Comparison of ENCODE assay signal across 1 cellular context in genomic region chr19:38859611-38860204, GRCh38.
TF ChIP-seq lines count a peak whose summit lies in the region.
"Not testable (repeated sequence)": the region's sequence is repeated elsewhere in the genome, so short reads cannot be mapped to it uniquely, and the experiment has no call there.

No MANE protein-coding gene starts in this region.

TF ChIP-seq in K562, 482 proteins besides CTCF, POLR2A, EP300 and RAD21:
- TF ChIP-seq C11orf30 (IDR thresholded peaks at IDR 0.05; ENCODE audit: low read depth) (peak; percentile 61), TFE3 (CRISPR knock-in tag; IDR thresholded peaks at IDR 0.05) (peak; percentile 96), RAD51 (IDR thresholded peaks at IDR 0.05; ENCODE audit: borderline replicate concordance, low read depth) (peak; percentile 96), SMARCA4 (IDR thresholded peaks at IDR 0.05) (peak; percentile 14; the same call in 1 of the 2 replicates), MAX (CRISPR knock-in tag; IDR thresholded peaks at IDR 0.05) (0 out of 2 replicates have a peak, but pooled peaks have one; percentile 23), NR2C2 (tag; IDR thresholded peaks at IDR 0.05) (0 out of 2 replicates have a peak, but pooled peaks have one; percentile 19), CBFA2T2 (conservative IDR thresholded peaks at IDR 0.05) (peak; percentile 81), DPF2 (IDR thresholded peaks at IDR 0.05) (0 out of 2 replicates have a peak, but pooled peaks have one; percentile 25), MAFF (IDR thresholded peaks at IDR 0.05; ENCODE audit: low read length) (0 out of 2 replicates have a peak, but pooled peaks have one; percentile 28), USF2 (CRISPR knock-in tag; IDR thresholded peaks at IDR 0.05) (peak; percentile 51), ZFX (CRISPR knock-in tag; IDR thresholded peaks at IDR 0.05) (peak; percentile 42; the same call in 1 of the 2 replicates), VEZF1 (CRISPR knock-in tag; IDR thresholded peaks at IDR 0.05) (peak; percentile 57), ZBTB33 (CRISPR knock-in tag; IDR thresholded peaks at IDR 0.05) (peak; percentile 36; the same call in 1 of the 2 replicates), BHLHE40 (IDR thresholded peaks at IDR 0.05; ENCODE audit: low read length) (peak; percentile 48; the same call in 1 of the 2 replicates), TOE1 (IDR thresholded peaks at IDR 0.05; ENCODE audit: borderline replicate concordance) (peak; percentile 97), ZNF316 (IDR thresholded peaks at IDR 0.05) (peak; percentile 88), MITF (IDR thresholded peaks at IDR 0.05) (peak; percentile 42; the same call in 1 of the 2 replicates), MAFK (IDR thresholded peaks at IDR 0.05; ENCODE audit: low read length) (peak; percentile 35; the same call in 1 of the 2 replicates), USF1 (CRISPR knock-in tag; IDR thresholded peaks at IDR 0.05) (peak; percentile 72), SMAD4 (CRISPR knock-in tag; conservative IDR thresholded peaks at IDR 0.05) (peak; percentile 40), CXXC5 (CRISPR knock-in tag; IDR thresholded peaks at IDR 0.05) (peak; percentile 44), TCF15 (CRISPR knock-in tag; IDR thresholded peaks at IDR 0.05) (peak; percentile 29; the same call in 1 of the 2 replicates), EGR1 (conservative IDR thresholded peaks at IDR 0.05) (0 out of 2 replicates have a peak, but pooled peaks have one; percentile 46)
- not testable (repeated sequence) for TF ChIP-seq NR2C2 (CRISPR knock-in tag; IDR thresholded peaks at IDR 0.05); TOE1 (CRISPR knock-in tag; IDR thresholded peaks at IDR 0.05; ENCODE audit: borderline replicate concordance, low read depth)
